In the genomic region with DNA sequence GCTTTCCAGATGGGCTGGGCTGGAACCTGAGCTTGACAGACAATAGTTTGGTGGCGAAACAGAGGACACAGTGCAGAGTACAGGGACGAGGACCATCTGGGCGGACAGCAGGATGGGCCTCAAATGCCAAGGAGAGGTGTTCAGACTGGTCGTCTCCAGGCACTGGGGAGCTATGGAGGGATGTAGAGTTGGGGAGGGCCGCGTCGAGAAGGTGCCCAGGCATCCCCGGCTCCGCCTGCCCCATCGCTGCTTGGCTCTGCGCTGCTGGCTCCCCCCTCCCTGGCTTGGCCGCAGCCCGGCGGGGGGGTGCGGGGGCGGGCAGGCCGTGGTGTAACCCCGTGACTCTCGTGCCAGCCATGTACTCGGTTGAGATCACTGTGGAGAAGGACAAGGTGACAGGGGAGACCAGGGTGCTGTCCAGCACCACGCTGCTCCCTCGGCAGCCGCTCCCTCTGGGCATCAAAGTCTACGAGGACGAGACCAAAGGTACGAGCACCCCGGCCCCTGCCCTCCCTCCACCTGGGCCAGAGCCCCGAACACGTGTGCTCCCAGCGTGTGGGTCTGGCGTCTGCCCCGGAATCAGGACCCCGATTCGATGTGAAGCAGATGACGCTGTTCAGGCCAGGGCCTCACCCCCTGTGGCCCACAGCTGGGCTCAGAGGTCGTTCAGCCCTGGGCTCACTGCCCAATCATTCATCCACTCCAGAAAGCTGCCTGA, we compare ENCODE assay signal across 20 cellular contexts. TPM values are rescaled to one million over a fixed set of nuclear protein-coding genes. Genes with fewer than 3 reads are reported as not detected.
DNase-seq lines count a peak whose midpoint lies in the region; ATAC-seq, FAIRE-seq and TF ChIP-seq lines count a peak whose summit lies in the region.
"Had no signal": no experiment of that assay in that cellular context is flagged by ENCODE, and none has a peak within 500 bp of the region (broad histone marks: within the 10 kb centered on the region; RNA-seq: fewer than 3 reads in every experiment).

No MANE protein-coding gene starts in this region.

- TSS peak; percentile 92 for BruUV-seq in HepG2 (replicated peaks; lab: Mats Ljungman, UMichigan)

- no peaks in the 10 kb centered on the region for H3K79me2 ChIP-seq in HepG2 (ENCODE audit: insufficient read depth, low read length)

- H3K27ac ChIP-seq in A549 (peak overlapping the region in 1 of 2 experiments; percentile 52; a peak in 2 of 6 replicates), HEK293 (ENCODE audit: extremely low read depth, low read depth, low read length) (no peak overlapping the region), RWPE1 (0 out of 2 replicates have a peak overlapping the region, but pooled peaks have one; percentile 6), HepG2 (ENCODE audit: extremely low read length, insufficient read depth, low read length) (peak overlapping the region; percentile 88)

- TF ChIP-seq POLR2A in A549 (IDR thresholded peaks at IDR 0.05; ENCODE audit: low read length) (no peak), HepG2 (IDR thresholded peaks at IDR 0.05; ENCODE audit: insufficient read depth in 1 of 2, low read depth in 2 of 2, low read length in 2 of 2) (peak; percentile 33 to 56; a peak in 3 of 4 replicates), GM12891 (IDR thresholded peaks at IDR 0.05; ENCODE audit: low read depth, low read length) (no peak)

- H4K20me1 ChIP-seq in HepG2 (ENCODE audit: insufficient read depth, low read length), result no peaks in the 10 kb centered on the region

- TF ChIP-seq CTCF in A549 (IDR thresholded peaks at IDR 0.05) (no peak), HEK293 (tag by site-specific recombination; IDR thresholded peaks at IDR 0.05) (no peak), RWPE1 (conservative IDR thresholded peaks at IDR 0.05; ENCODE audit: low read depth) (no peak), HepG2 (CRISPR knock-in tag; IDR thresholded peaks at IDR 0.05) (0 out of 2 replicates have a peak, but pooled peaks have one; percentile 2)

- ATAC-seq in A549 (no peak), HepG2 (peak; percentile 52), HG03521 (IDR thresholded peaks at IDR 0.05; ENCODE audit: unreplicated experiment) (no peak)

- H2AFZ ChIP-seq in HepG2 (ENCODE audit: low read length), result no peak overlapping the region

- H3K4me3 ChIP-seq in A549, result no peak overlapping the region
- H3K4me3 ChIP-seq in HEK293 (ENCODE audit: low read depth, low read length), result no peak overlapping the region
- peak overlapping the region in 2 of 3 experiments; percentile 20 to 59; a peak in 4 of 6 replicates for H3K4me3 ChIP-seq in HepG2 (replicated peaks in 1 of 3; ENCODE audit: insufficient read depth in 1 of 3, low read depth in 2 of 3, low read length in 3 of 3)

- FAIRE-seq in A549 (lab: Jason Lieb, UNC) (no peak), HepG2 (lab: Jason Lieb, UNC) (peak; percentile 69), GM12891 (lab: Jason Lieb, UNC) (no peak)

- DNase-seq in A549 (ENCODE audit: low read depth in 1 of 2, low spot score in 1 of 2) (no peak), RWPE1 (ENCODE audit: low spot score) (no peak), HepG2 (ENCODE audit: low spot score) (peak; percentile 69), GM12891 (ENCODE audit: insufficient read length, low spot score) (no peak), nucleus accumbens (lab: John Stamatoyannopoulos, UW) (no peak), activated gamma-delta T cell treated with Interleukin-2 at 50 U/mL for 16 hours (no peak)
- DNase-seq: Caco-2, GDM1, H9, Kasumi-1, NCI-H1417, NCI-H2081, NCI-H345, NCI-H526 treated with DMSO at 0.1 percent for 48 hours, Right ventricle myocardium superior, SK-N-SH had no signal

- in situ Hi-C loops in HepG2 (cut with HindIII; ENCODE audit: extremely low pct_ligation_motif_present, low pct_unique_long_range_greater_than_20kb), result loop anchor here (10.0 kb wide), 1 partner anchor 155 kb away; the partner anchor contains the start of gene HCN2

- TF ChIP-seq EP300 in A549 (IDR thresholded peaks at IDR 0.05) (no peak), HepG2 (IDR thresholded peaks at IDR 0.05; ENCODE audit: low read depth in 2 of 2, low read length in 2 of 2) (peak in 1 of 2 experiments; percentile 30; a peak in 3 of 4 replicates), HepG2 (CRISPR knock-in tag; IDR thresholded peaks at IDR 0.05; ENCODE audit: borderline replicate concordance) (no peak)

- POLR2A ChIA-PET in A549 (lab: Yijun Ruan, JAX) (no interaction called here), HEK293 (lab: Yijun Ruan, JAX) (no interaction called here), RWPE1 (lab: Yijun Ruan, JAX; ENCODE audit: low non-redundant PET) (interaction anchor here (1.0 kb wide), 1 partner anchor 14 kb away, joined by 6 read pairs; no protein-coding TSS in a partner anchor), HepG2 (lab: Yijun Ruan, JAX) (interaction anchor here (0.7 to 5.3 kb wide), 12 partner anchors 11 to 166 kb away, joined by 3 to 81 read pairs (median 7); partner anchors contain the start of genes MISP, PALM and RNF126)

- peak overlapping the region; percentile 52 for H3K9ac ChIP-seq in HepG2 (ENCODE audit: insufficient read depth, low read depth, low read length)
- H3K9ac ChIP-seq: SK-N-SH had no signal

- intact Hi-C loops in HepG2 (cut with micrococcal nuclease; ENCODE audit: unreplicated experiment), result loop anchor here (2.0 kb wide), 1 partner anchor 13 kb away; no protein-coding TSS in a partner anchor

- H3K9me3 ChIP-seq in A549, result peaks cover 8% of the 10 kb centered on the region; the same call in 2 of the 3 replicates
- H3K9me3 ChIP-seq in HEK293 (ENCODE audit: control insufficient read depth, insufficient read depth, low read depth, low read length), result no peaks in the 10 kb centered on the region
- H3K9me3 ChIP-seq in HepG2 (ENCODE audit: low read length), result no peaks in the 10 kb centered on the region
- H3K9me3 ChIP-seq: SK-N-SH had no signal

- H3K36me3 ChIP-seq in HEK293 (ENCODE audit: control insufficient read depth in 2 of 2, insufficient read depth in 1 of 2, low read length in 2 of 2) (peaks cover 0 to 9% of the 10 kb centered on the region in 2 experiments; a peak in 1 of 3 replicates), HepG2 (replicated peaks in 1 of 2; ENCODE audit: control insufficient read depth in 1 of 2, insufficient read depth in 2 of 2, low read length in 2 of 2) (no peaks in the 10 kb centered on the region)

- no peaks in the 10 kb centered on the region for H3K27me3 ChIP-seq in HepG2 (ENCODE audit: control insufficient read depth in 1 of 2, insufficient read depth in 2 of 2, low read length in 2 of 2)

- TF ChIP-seq RAD21 in A549 (conservative IDR thresholded peaks at IDR 0.05 in 1 of 2, IDR thresholded peaks at IDR 0.05 in 1 of 2), result no peak
- no peak for TF ChIP-seq RAD21 in HepG2 (CRISPR knock-in tag; IDR thresholded peaks at IDR 0.05)

- 83% methylated on average over 18 of the region's 36 CpGs for WGBS in A549 (ENCODE audit: missing lambda C conversion rate)
- WGBS in HepG2 (ENCODE audit: low lambda C conversion rate), result 5% methylated on average over 9 of the region's 36 CpGs

- H3K4me1 ChIP-seq in A549, result no peaks in the 10 kb centered on the region
- no peaks in the 10 kb centered on the region for H3K4me1 ChIP-seq in HEK293 (ENCODE audit: control insufficient read depth, insufficient read depth, low read length)
- H3K4me1 ChIP-seq in HepG2 (ENCODE audit: insufficient read depth, low read length), result peaks cover 55% of the 10 kb centered on the region

- H3K4me2 ChIP-seq in A549, result no peak overlapping the region
- peak overlapping the region; percentile 54 for H3K4me2 ChIP-seq in HepG2 (ENCODE audit: low read depth, low read length)
- H3K4me2 ChIP-seq: SK-N-SH had no signal

- CTCF ChIA-PET in A549 (lab: Yijun Ruan, JAX) (interaction anchor here (0.6 to 4.8 kb wide), 7 partner anchors 8 to 77 kb away, joined by 3 to 23 read pairs (median 6); partner anchors contain the start of genes FSTL3, MISP and RNF126), HEK293 (lab: Yijun Ruan, JAX) (interaction anchor here (0.5 to 1.4 kb wide), 5 partner anchors 13 to 1897 kb away, joined by 3 to 7 read pairs (median 3); partner anchors contain the start of gene RNF126), RWPE1 (lab: Yijun Ruan, JAX) (no interaction called here), HepG2 (lab: Yijun Ruan, JAX; ENCODE audit: low intra/inter-chr PET ratio, low total read pairs) (interaction anchor here (1.7 kb wide), 1 partner anchor 75 kb away, joined by 3 read pairs; no protein-coding TSS in a partner anchor)

RNA-seq across cellular contexts. Expression of gene MISP, which starts 10.8 kb away (rescaled TPM):
- polyA plus RNA-seq in A549 (2011; rRNA removed) (38.3 and 46.5 TPM in 2 replicates), A549 (2017; fragmentation: RNase III; extraction: RNeasy Plus Mini Kit Qiagen cat#74134 plus additional on column Dnase treatment) (56.9 to 62.7 TPM (median 61.4 TPM) in 3 replicates), HepG2 (2011; rRNA removed) (0.67 and 0.71 TPM in 2 replicates)
- polyA plus RNA-seq in A549 (2012; cell fraction: cytosol; rRNA removed), result 44.9 and 58.4 TPM in 2 replicates
- polyA plus RNA-seq in A549 (2012; cell fraction: nucleus; rRNA removed), result 75.9 and 95.3 TPM in 2 replicates
- 43.2 and 57.3 TPM in 2 replicates for polyA minus RNA-seq in A549 (2011; rRNA and poly(A)+ RNA removed)
- total RNA-seq in HepG2 (2016; rRNA removed; fragmentation: Illumina TruSeq; extraction: Trizol), result 1.1 and 1.3 TPM in 2 replicates
- 0.30 and 0.35 TPM in 2 replicates for total RNA-seq in HepG2 (2016; cell fraction: cytosol; rRNA removed; fragmentation: Illumina TruSeq; extraction: Trizol; ENCODE audit: low read depth)
- 0.77 and 1.3 TPM in 2 replicates for total RNA-seq in HepG2 (2016; cell fraction: insoluble cytoplasmic fraction; rRNA removed; fragmentation: Illumina TruSeq; extraction: Trizol)
- 0.77 and 0.96 TPM in 2 replicates for total RNA-seq in HepG2 (2016; cell fraction: membrane; rRNA removed; fragmentation: Illumina TruSeq; extraction: Trizol)
- 0.78 and 0.99 TPM in 2 replicates for total RNA-seq in HepG2 (2016; cell fraction: nucleus; rRNA removed; fragmentation: Illumina TruSeq; extraction: Trizol)
- polyA plus RNA-seq in HepG2 (2011; cell fraction: cytosol; rRNA removed), result 0.53 and 0.71 TPM in 2 replicates
- 0.81 and 0.85 TPM in 2 replicates for polyA plus RNA-seq in HepG2 (2011; cell fraction: nucleus; rRNA removed)
- polyA plus RNA-seq in HepG2 (2012), result 2.1 and 3.1 TPM in 2 replicates
- 0.23 and 0.32 TPM in 2 replicates for polyA plus RNA-seq in HepG2 (2016; cell fraction: cytosol; fragmentation: Illumina TruSeq; extraction: Trizol; ENCODE audit: low read depth)
- 1.2 and 1.5 TPM in 2 replicates for polyA plus RNA-seq in HepG2 (2016; cell fraction: insoluble cytoplasmic fraction; fragmentation: Illumina TruSeq; extraction: Trizol; ENCODE audit: low read depth)
- 0.40 and 0.79 TPM in 2 replicates for polyA plus RNA-seq in HepG2 (2016; cell fraction: membrane; fragmentation: Illumina TruSeq; extraction: Trizol; ENCODE audit: low read depth)
- 1.2 and 1.6 TPM in 2 replicates for polyA plus RNA-seq in HepG2 (2016; cell fraction: nucleus; fragmentation: Illumina TruSeq; extraction: Trizol; ENCODE audit: insufficient read depth, low read depth)
- polyA minus RNA-seq in HepG2 (2011; rRNA and poly(A)+ RNA removed; ENCODE audit: low replicate concordance), result 1.2 and 37.0 TPM in 2 replicates
- 0.62 and 0.99 TPM in 2 replicates for polyA minus RNA-seq in HepG2 (2011; cell fraction: cytosol; rRNA and poly(A)+ RNA removed)
- 0.37 and 0.39 TPM in 2 replicates for polyA minus RNA-seq in HepG2 (2011; cell fraction: nucleus; rRNA and poly(A)+ RNA removed)
- polyA plus RNA-seq in GM12891 (2012; ENCODE audit: low read depth, missing spikeins), result 0.03 TPM
- total RNA-seq: Right ventricle myocardium superior had no signal
- polyA plus RNA-seq: CD14-positive monocyte had no signal

RNA-seq across cellular contexts. Expression of gene PALM, which starts 31.4 kb away (rescaled TPM):
- polyA plus RNA-seq in A549 (2011; rRNA removed) (2.0 and 3.0 TPM in 2 replicates), A549 (2017; fragmentation: RNase III; extraction: RNeasy Plus Mini Kit Qiagen cat#74134 plus additional on column Dnase treatment) (11.4 to 17.5 TPM (median 15.7 TPM) in 3 replicates), HepG2 (2011; rRNA removed) (4.0 and 5.4 TPM in 2 replicates)
- 5.4 and 7.0 TPM in 2 replicates for polyA plus RNA-seq in A549 (2012; cell fraction: cytosol; rRNA removed)
- polyA plus RNA-seq in A549 (2012; cell fraction: nucleus; rRNA removed), result 8.5 and 8.8 TPM in 2 replicates
- polyA minus RNA-seq in A549 (2011; rRNA and poly(A)+ RNA removed), result 2.2 and 3.7 TPM in 2 replicates
- 9.7 and 10.8 TPM in 2 replicates for total RNA-seq in HepG2 (2016; rRNA removed; fragmentation: Illumina TruSeq; extraction: Trizol)
- 8.3 and 10.1 TPM in 2 replicates for total RNA-seq in HepG2 (2016; cell fraction: cytosol; rRNA removed; fragmentation: Illumina TruSeq; extraction: Trizol; ENCODE audit: low read depth)
- total RNA-seq in HepG2 (2016; cell fraction: insoluble cytoplasmic fraction; rRNA removed; fragmentation: Illumina TruSeq; extraction: Trizol), result 6.4 and 11.8 TPM in 2 replicates
- total RNA-seq in HepG2 (2016; cell fraction: membrane; rRNA removed; fragmentation: Illumina TruSeq; extraction: Trizol), result 16.6 and 19.9 TPM in 2 replicates
- 6.7 and 6.9 TPM in 2 replicates for total RNA-seq in HepG2 (2016; cell fraction: nucleus; rRNA removed; fragmentation: Illumina TruSeq; extraction: Trizol)
- polyA plus RNA-seq in HepG2 (2011; cell fraction: cytosol; rRNA removed), result 3.7 and 4.7 TPM in 2 replicates
- polyA plus RNA-seq in HepG2 (2011; cell fraction: nucleus; rRNA removed), result 6.0 and 7.8 TPM in 2 replicates
- polyA plus RNA-seq in HepG2 (2012), result 12.4 and 19.1 TPM in 2 replicates
- 9.4 and 11.9 TPM in 2 replicates for polyA plus RNA-seq in HepG2 (2016; cell fraction: cytosol; fragmentation: Illumina TruSeq; extraction: Trizol; ENCODE audit: low read depth)
- polyA plus RNA-seq in HepG2 (2016; cell fraction: insoluble cytoplasmic fraction; fragmentation: Illumina TruSeq; extraction: Trizol; ENCODE audit: low read depth), result 15.1 and 19.3 TPM in 2 replicates
- 19.1 and 21.1 TPM in 2 replicates for polyA plus RNA-seq in HepG2 (2016; cell fraction: membrane; fragmentation: Illumina TruSeq; extraction: Trizol; ENCODE audit: low read depth)
- 18.9 and 19.6 TPM in 2 replicates for polyA plus RNA-seq in HepG2 (2016; cell fraction: nucleus; fragmentation: Illumina TruSeq; extraction: Trizol; ENCODE audit: insufficient read depth, low read depth)
- 1.1 and 5.2 TPM in 2 replicates for polyA minus RNA-seq in HepG2 (2011; rRNA and poly(A)+ RNA removed; ENCODE audit: low replicate concordance)
- 5.4 and 5.6 TPM in 2 replicates for polyA minus RNA-seq in HepG2 (2011; cell fraction: cytosol; rRNA and poly(A)+ RNA removed)
- 2.2 TPM in 2 replicates for polyA minus RNA-seq in HepG2 (2011; cell fraction: nucleus; rRNA and poly(A)+ RNA removed)
- 0.73 TPM for polyA plus RNA-seq in GM12891 (2012; ENCODE audit: low read depth, missing spikeins)
- polyA plus RNA-seq: CD14-positive monocyte had no signal

RNA-seq across cellular contexts. Expression of gene PRSS57, which starts 44.9 kb away (rescaled TPM):
- 0.10 TPM in 1 of 2 replicates, not detected in the other for polyA plus RNA-seq in A549 (2011; rRNA removed)
- polyA plus RNA-seq in A549 (2012; cell fraction: cytosol; rRNA removed), result 0.06 and 0.11 TPM in 2 replicates
- 0.10 TPM in 1 of 2 replicates, not detected in the other for polyA plus RNA-seq in A549 (2012; cell fraction: nucleus; rRNA removed)
- not detected in 3 replicates for polyA plus RNA-seq in A549 (2017; fragmentation: RNase III; extraction: RNeasy Plus Mini Kit Qiagen cat#74134 plus additional on column Dnase treatment)
- not detected in 2 replicates for polyA minus RNA-seq in A549 (2011; rRNA and poly(A)+ RNA removed)
- not detected in 2 replicates for total RNA-seq in HepG2 (2016; rRNA removed; fragmentation: Illumina TruSeq; extraction: Trizol)
- not detected in 2 replicates for total RNA-seq in HepG2 (2016; cell fraction: cytosol; rRNA removed; fragmentation: Illumina TruSeq; extraction: Trizol; ENCODE audit: low read depth)
- total RNA-seq in HepG2 (2016; cell fraction: insoluble cytoplasmic fraction; rRNA removed; fragmentation: Illumina TruSeq; extraction: Trizol), result not detected in 2 replicates
- not detected in 2 replicates for total RNA-seq in HepG2 (2016; cell fraction: membrane; rRNA removed; fragmentation: Illumina TruSeq; extraction: Trizol)
- total RNA-seq in HepG2 (2016; cell fraction: nucleus; rRNA removed; fragmentation: Illumina TruSeq; extraction: Trizol), result not detected in 2 replicates
- 0.12 and 0.20 TPM in 2 replicates for polyA plus RNA-seq in HepG2 (2011; rRNA removed)
- polyA plus RNA-seq in HepG2 (2011; cell fraction: cytosol; rRNA removed), result 0.10 and 0.20 TPM in 2 replicates
- not detected in 2 replicates for polyA plus RNA-seq in HepG2 (2011; cell fraction: nucleus; rRNA removed)
- polyA plus RNA-seq in HepG2 (2012), result 0.13 and 0.16 TPM in 2 replicates
- not detected in 2 replicates for polyA plus RNA-seq in HepG2 (2016; cell fraction: cytosol; fragmentation: Illumina TruSeq; extraction: Trizol; ENCODE audit: low read depth)
- polyA plus RNA-seq in HepG2 (2016; cell fraction: insoluble cytoplasmic fraction; fragmentation: Illumina TruSeq; extraction: Trizol; ENCODE audit: low read depth), result not detected in 2 replicates
- polyA plus RNA-seq in HepG2 (2016; cell fraction: membrane; fragmentation: Illumina TruSeq; extraction: Trizol; ENCODE audit: low read depth), result not detected in 2 replicates
- polyA plus RNA-seq in HepG2 (2016; cell fraction: nucleus; fragmentation: Illumina TruSeq; extraction: Trizol; ENCODE audit: insufficient read depth, low read depth), result not detected in 2 replicates
- polyA minus RNA-seq in HepG2 (2011; rRNA and poly(A)+ RNA removed; ENCODE audit: low replicate concordance), result not detected in 2 replicates
- polyA minus RNA-seq in HepG2 (2011; cell fraction: cytosol; rRNA and poly(A)+ RNA removed), result not detected in 2 replicates
- not detected in 2 replicates for polyA minus RNA-seq in HepG2 (2011; cell fraction: nucleus; rRNA and poly(A)+ RNA removed)
- not detected for polyA plus RNA-seq in GM12891 (2012; ENCODE audit: low read depth, missing spikeins)
- total RNA-seq: A673, Caco-2, H9, Right ventricle myocardium superior had no signal
- polyA plus RNA-seq: SK-N-SH had no signal

RNA-seq across cellular contexts. Expression of gene PTBP1, which starts 57.1 kb away (rescaled TPM):
- polyA plus RNA-seq in A549 (2011; rRNA removed) (144 and 207 TPM in 2 replicates), A549 (2017; fragmentation: RNase III; extraction: RNeasy Plus Mini Kit Qiagen cat#74134 plus additional on column Dnase treatment) (264 to 299 TPM (median 285 TPM) in 3 replicates), HepG2 (2011; rRNA removed) (288 and 314 TPM in 2 replicates)
- 326 and 379 TPM in 2 replicates for polyA plus RNA-seq in A549 (2012; cell fraction: cytosol; rRNA removed)
- polyA plus RNA-seq in A549 (2012; cell fraction: nucleus; rRNA removed), result 472 and 807 TPM in 2 replicates
- polyA minus RNA-seq in A549 (2011; rRNA and poly(A)+ RNA removed), result 224 and 254 TPM in 2 replicates
- total RNA-seq in HepG2 (2016; rRNA removed; fragmentation: Illumina TruSeq; extraction: Trizol), result 188 and 195 TPM in 2 replicates
- total RNA-seq in HepG2 (2016; cell fraction: cytosol; rRNA removed; fragmentation: Illumina TruSeq; extraction: Trizol; ENCODE audit: low read depth), result 49.8 and 51.1 TPM in 2 replicates
- total RNA-seq in HepG2 (2016; cell fraction: insoluble cytoplasmic fraction; rRNA removed; fragmentation: Illumina TruSeq; extraction: Trizol), result 161 and 198 TPM in 2 replicates
- 106 and 109 TPM in 2 replicates for total RNA-seq in HepG2 (2016; cell fraction: membrane; rRNA removed; fragmentation: Illumina TruSeq; extraction: Trizol)
- total RNA-seq in HepG2 (2016; cell fraction: nucleus; rRNA removed; fragmentation: Illumina TruSeq; extraction: Trizol), result 117 and 125 TPM in 2 replicates
- polyA plus RNA-seq in HepG2 (2011; cell fraction: cytosol; rRNA removed), result 80.5 and 107 TPM in 2 replicates
- 339 and 475 TPM in 2 replicates for polyA plus RNA-seq in HepG2 (2011; cell fraction: nucleus; rRNA removed)
- 291 and 347 TPM in 2 replicates for polyA plus RNA-seq in HepG2 (2012)
- 51.1 and 55.1 TPM in 2 replicates for polyA plus RNA-seq in HepG2 (2016; cell fraction: cytosol; fragmentation: Illumina TruSeq; extraction: Trizol; ENCODE audit: low read depth)
- polyA plus RNA-seq in HepG2 (2016; cell fraction: insoluble cytoplasmic fraction; fragmentation: Illumina TruSeq; extraction: Trizol; ENCODE audit: low read depth), result 208 and 235 TPM in 2 replicates
- polyA plus RNA-seq in HepG2 (2016; cell fraction: membrane; fragmentation: Illumina TruSeq; extraction: Trizol; ENCODE audit: low read depth), result 112 TPM in 2 replicates
- polyA plus RNA-seq in HepG2 (2016; cell fraction: nucleus; fragmentation: Illumina TruSeq; extraction: Trizol; ENCODE audit: insufficient read depth, low read depth), result 264 and 280 TPM in 2 replicates
- 302 and 434 TPM in 2 replicates for polyA minus RNA-seq in HepG2 (2011; rRNA and poly(A)+ RNA removed; ENCODE audit: low replicate concordance)
- polyA minus RNA-seq in HepG2 (2011; cell fraction: cytosol; rRNA and poly(A)+ RNA removed), result 155 and 182 TPM in 2 replicates
- polyA minus RNA-seq in HepG2 (2011; cell fraction: nucleus; rRNA and poly(A)+ RNA removed), result 142 and 164 TPM in 2 replicates
- polyA plus RNA-seq in GM12891 (2012; ENCODE audit: low read depth, missing spikeins), result 196 TPM

Comparison
In these comparisons a context has a peak if more than half of its experiments do, and no peak if none do; other contexts are left out.
1. H3K4me3 ChIP-seq: peak in HepG2 (2 of 3); none in A549 (single experiment) and HEK293 (single experiment).
2. POLR2A ChIP-seq: peak in HepG2 (2 of 2); none in A549 (single experiment) and GM12891 (single experiment).
3. RNA of gene MISP, which starts 10.8 kb away (polyA plus RNA-seq): 38.3 to 95.3 TPM in A549; 0.23 to 3.1 TPM in HepG2; every median in the first group is over 4 times any median in the second.
4. POLR2A ChIA-PET loops: an anchor here in RWPE1 (1.0 kb wide) and HepG2 (0.7 to 5.3 kb wide); none called in A549 and HEK293.